7 cellular contexts compared by ENCODE assay signal in genomic region chr4:176005766-176006165, GRCh38. TPM values are rescaled to one million over a fixed set of nuclear protein-coding genes. Genes with fewer than 3 reads are reported as not detected.
"Had no signal": no experiment of that assay in that cellular context is flagged by ENCODE, and none has a peak within 500 bp of the region (broad histone marks: within the 10 kb centered on the region; RNA-seq: fewer than 3 reads in every experiment).

No MANE protein-coding gene starts in this region.

- H3K36me3 Mint-ChIP-seq: IgD-negative memory B cell had no signal

- ATAC-seq: HepG2 had no signal

- FAIRE-seq: H54, HepG2 had no signal

- H3K9me3 Mint-ChIP-seq: H9 had no signal

- H3K27ac Mint-ChIP-seq: H9 had no signal

- DNase-seq: GOT3, H9, HCEC 1CT had no signal

- H3K4me3 Mint-ChIP-seq: H9, IgD-negative memory B cell had no signal

- H3K27ac ChIP-seq: HL-60 had no signal

RNA-seq across cellular contexts. Expression of gene WDR17, which starts 59.9 kb away (rescaled TPM):
- total RNA-seq: HepG2 had no signal
- polyA plus RNA-seq: HepG2 had no signal
